24 cellular contexts compared by ENCODE assay signal in genomic region chr5:173933901-173934300, GRCh38. TPM values are rescaled to one million over a fixed set of nuclear protein-coding genes. Genes with fewer than 3 reads are reported as not detected.
"Had no signal": no experiment of that assay in that cellular context is flagged by ENCODE, and none has a peak within 500 bp of the region (broad histone marks: within the 10 kb centered on the region; RNA-seq: fewer than 3 reads in every experiment).

No MANE protein-coding gene starts in this region.

- ATAC-seq: Panc1, PC-3 had no signal

- H3K4me2 ChIP-seq: KMS-11, SK-N-SH had no signal

- H3K9me3 ChIP-seq: SK-N-SH had no signal

- H3K9ac ChIP-seq: KMS-11, SK-N-SH had no signal

- H3K27ac ChIP-seq: KMS-11, RWPE1 had no signal

- DNase-seq: Kasumi-1; MM.1S; NCI-H1092 treated with DMSO at 0.1 percent for 48 hours; NCI-H1436; NCI-H187; NCI-H2029; NCI-H2081 treated with DMSO at 0.1 percent for 48 hours; NCI-H2171; NCI-H226; NCI-H446; NCI-H510A; NCI-H524 treated with DMSO at 0.1 percent for 48 hours; NCI-H69; NCI-H774; NK-92 treated with Interleukin-12 subunit alpha and Interleukin-12 subunit beta, amount 100 ng/mL, for 24 hours; PC-3; SHP77; SK-N-SH had no signal

RNA-seq across cellular contexts. Expression of gene C5orf47, which starts 55.1 kb away (rescaled TPM):
- total RNA-seq: HT1080, M059J, OCI-LY7, PC-3 had no signal
- polyA plus RNA-seq: SK-N-SH had no signal
